12 cellular contexts compared by ENCODE assay signal in the genomic region with DNA sequence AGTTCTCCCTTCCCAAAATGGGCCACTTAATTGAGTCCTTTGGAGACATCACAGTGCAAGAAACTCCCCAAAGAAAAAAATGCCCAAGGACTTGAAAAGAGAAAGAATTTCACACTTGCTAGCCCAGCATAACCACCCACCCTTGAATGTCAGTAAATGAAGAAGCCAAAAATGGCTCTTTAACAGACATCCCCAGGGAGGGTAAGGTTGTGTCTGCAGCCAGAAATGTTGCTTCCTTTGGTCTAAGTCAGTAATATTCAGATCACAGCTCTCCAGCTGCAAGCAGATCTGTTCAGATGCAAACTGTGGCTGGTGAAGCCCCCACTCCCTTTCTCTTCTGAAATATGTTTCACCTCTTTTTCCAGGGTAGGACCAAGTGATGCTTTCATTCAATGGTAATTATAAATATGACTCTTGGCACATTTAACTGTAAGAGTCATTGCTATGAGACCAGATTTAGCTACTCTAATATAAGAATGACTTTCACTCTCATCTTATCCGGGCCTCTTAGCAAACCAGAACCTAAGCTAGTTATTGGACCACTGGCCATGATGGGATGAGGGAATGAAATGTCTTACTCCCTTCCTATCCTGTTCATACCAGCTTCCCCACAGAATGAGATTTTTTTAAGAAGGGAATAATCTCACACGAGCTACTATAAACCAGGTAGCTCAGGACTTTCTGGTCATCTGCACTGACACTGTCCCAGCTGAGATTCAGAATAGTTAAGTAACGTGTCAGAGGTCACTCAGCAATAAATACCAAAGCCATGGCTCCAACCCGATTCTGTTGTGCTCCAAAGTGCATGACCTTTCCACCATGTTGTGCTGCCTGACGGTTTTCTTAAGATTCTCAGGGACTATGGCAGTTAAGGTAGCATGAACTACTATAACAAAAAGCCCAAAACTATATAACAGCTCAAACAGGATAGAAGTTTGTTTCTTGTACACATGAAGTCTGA.
DNase-seq lines count a peak whose midpoint lies in the region; ATAC-seq and TF ChIP-seq lines count a peak whose summit lies in the region.
"Had no signal": no experiment of that assay in that cellular context is flagged by ENCODE, and none has a peak within 500 bp of the region (broad histone marks: within the 10 kb centered on the region; RNA-seq: fewer than 3 reads in every experiment).

No MANE protein-coding gene starts in this region.

- no peak for TF ChIP-seq CTCF in OCI-LY1 (IDR thresholded peaks at IDR 0.05; ENCODE audit: low read length)

- H3K27ac ChIP-seq in OCI-LY1 (ENCODE audit: low read depth, low read length, poor library complexity, severe bottlenecking), result peak overlapping the region; percentile 97
- H3K27ac ChIP-seq: adrenal gland had no signal

- no peaks in the 10 kb centered on the region for H3K79me2 ChIP-seq in OCI-LY1 (ENCODE audit: insufficient read depth, low read length)

- no peaks in the 10 kb centered on the region for H3K27me3 ChIP-seq in OCI-LY1 (ENCODE audit: insufficient read depth, low read length)
- H3K27me3 ChIP-seq: adrenal gland had no signal

- H3K9me2 ChIP-seq in OCI-LY1 (ENCODE audit: low read depth, low read length), result no peaks in the 10 kb centered on the region

- H3K4me3 ChIP-seq in OCI-LY1 (ENCODE audit: low read depth, low read length, poor library complexity, severe bottlenecking), result peak overlapping the region; percentile 4
- H3K4me3 ChIP-seq: adrenal gland had no signal

- ATAC-seq in activated CD4-positive, alpha-beta T cell treated with anti-CD3 and anti-CD28 coated beads for 36 hours, result peak; percentile 59
- ATAC-seq in HG02759 (IDR thresholded peaks at IDR 0.05; ENCODE audit: unreplicated experiment), result peak; percentile 72
- peak; percentile 25 for ATAC-seq in stimulated activated effector memory CD8-positive, alpha-beta T cell treated with anti-CD3 and anti-CD28 coated beads, Interleukin-12 subunit alpha, Interleukin-12 subunit beta, amount 100 ng/mL, for 72 hours

- H3K27me3 Mint-ChIP-seq in activated CD4-positive, alpha-beta T cell treated with anti-CD3 and anti-CD28 coated beads for 36 hours, result no peaks in the 10 kb centered on the region
- no peaks in the 10 kb centered on the region for H3K27me3 Mint-ChIP-seq in activated CD4-positive, alpha-beta T cell treated with anti-CD3 and anti-CD28 coated beads, Interleukin-2, amount 10 ng/mL, durations not matched to agents 7 days and 5 days

- H3K9me3 Mint-ChIP-seq in activated CD4-positive, alpha-beta T cell treated with anti-CD3 and anti-CD28 coated beads for 36 hours (ENCODE audit: low read depth), result no peaks in the 10 kb centered on the region
- H3K9me3 Mint-ChIP-seq in activated CD4-positive, alpha-beta T cell treated with anti-CD3 and anti-CD28 coated beads, Interleukin-2, amount 10 ng/mL, durations not matched to agents 7 days and 5 days, result peaks cover 8% of the 10 kb centered on the region
- H3K9me3 Mint-ChIP-seq in stimulated activated effector memory CD8-positive, alpha-beta T cell treated with anti-CD3 and anti-CD28 coated beads, Interleukin-12 subunit alpha, Interleukin-12 subunit beta, amount 100 ng/mL, for 72 hours, result no peaks in the 10 kb centered on the region

- H3K9me3 ChIP-seq in OCI-LY1 (ENCODE audit: low read length), result no peaks in the 10 kb centered on the region
- H3K9me3 ChIP-seq: adrenal gland had no signal

- POLR2A ChIA-PET in activated CD4-positive, alpha-beta T cell treated with anti-CD3 and anti-CD28 coated beads for 36 hours (lab: Charles Lee), result interaction anchor here (0.6 kb wide), 3 partner anchors 17 to 356 kb away, joined by 3 to 5 read pairs (median 3); no protein-coding TSS in a partner anchor
- POLR2A ChIA-PET in activated CD4-positive, alpha-beta T cell treated with anti-CD3 and anti-CD28 coated beads, Interleukin-2, amount 10 ng/mL, durations not matched to agents 7 days and 5 days (lab: Charles Lee), result no interaction called here

- no peaks in the 10 kb centered on the region for H3K36me3 ChIP-seq in OCI-LY1 (ENCODE audit: insufficient read depth, low read length)
- H3K36me3 ChIP-seq: adrenal gland had no signal

- H3K4me2 ChIP-seq in OCI-LY1 (ENCODE audit: low read length), result peak overlapping the region; percentile 55

- no peaks in the 10 kb centered on the region; the same call in 1 of the 2 replicates for H3F3A ChIP-seq in OCI-LY1 (ENCODE audit: insufficient read depth, low read length)

- no peak for DNase-seq in activated CD4-positive, alpha-beta T cell treated with anti-CD3 and anti-CD28 coated beads for 36 hours
- DNase-seq in activated CD4-positive, alpha-beta T cell treated with anti-CD3 and anti-CD28 coated beads, Interleukin-2, amount 10 ng/mL, durations not matched to agents 7 days and 5 days, result no peak
- no peak for DNase-seq in stimulated activated effector memory CD8-positive, alpha-beta T cell treated with anti-CD3 and anti-CD28 coated beads, Interleukin-12 subunit alpha, Interleukin-12 subunit beta, amount 100 ng/mL, for 72 hours (ENCODE audit: low spot score in 2 of 2)
- no peak for DNase-seq in NCI-H1417 treated with DMSO at 0.1 percent for 48 hours (lab: John Stamatoyannopoulos, UW)
- no peak for DNase-seq in NCI-H526 treated with DMSO at 0.1 percent for 48 hours (lab: John Stamatoyannopoulos, UW)
- no peak for DNase-seq in stimulated activated CD4-positive, alpha-beta T cell treated with anti-CD3 and anti-CD28 coated beads, Interleukin-12 subunit alpha, Interleukin-12 subunit beta, amount 100 ng/mL, for 4 hours
- DNase-seq: activated CD4-positive, alpha-beta T cell treated with anti-CD3 and anti-CD28 coated beads for 1 hour; stimulated activated CD4-positive, alpha-beta T cell treated with anti-CD3 and anti-CD28 coated beads, Interleukin-4, amount 100 ng/mL, for 4 hours had no signal

- H3K27ac Mint-ChIP-seq in activated CD4-positive, alpha-beta T cell treated with anti-CD3 and anti-CD28 coated beads for 36 hours, result no peak overlapping the region
- no peak overlapping the region for H3K27ac Mint-ChIP-seq in activated CD4-positive, alpha-beta T cell treated with anti-CD3 and anti-CD28 coated beads, Interleukin-2, amount 10 ng/mL, durations not matched to agents 7 days and 5 days
- H3K27ac Mint-ChIP-seq in stimulated activated effector memory CD8-positive, alpha-beta T cell treated with anti-CD3 and anti-CD28 coated beads, Interleukin-12 subunit alpha, Interleukin-12 subunit beta, amount 100 ng/mL, for 72 hours, result no peak overlapping the region

- peaks cover 38% of the 10 kb centered on the region for H3K4me1 Mint-ChIP-seq in activated CD4-positive, alpha-beta T cell treated with anti-CD3 and anti-CD28 coated beads for 36 hours
- H3K4me1 Mint-ChIP-seq in activated CD4-positive, alpha-beta T cell treated with anti-CD3 and anti-CD28 coated beads, Interleukin-2, amount 10 ng/mL, durations not matched to agents 7 days and 5 days, result peaks cover 37% of the 10 kb centered on the region
- H3K4me1 Mint-ChIP-seq in stimulated activated effector memory CD8-positive, alpha-beta T cell treated with anti-CD3 and anti-CD28 coated beads, Interleukin-12 subunit alpha, Interleukin-12 subunit beta, amount 100 ng/mL, for 72 hours, result peaks cover 17% of the 10 kb centered on the region

- no peaks in the 10 kb centered on the region for H4K20me1 ChIP-seq in OCI-LY1 (ENCODE audit: insufficient read depth, low read length)

- H3K4me3 Mint-ChIP-seq in activated CD4-positive, alpha-beta T cell treated with anti-CD3 and anti-CD28 coated beads for 36 hours, result no peak overlapping the region
- H3K4me3 Mint-ChIP-seq in activated CD4-positive, alpha-beta T cell treated with anti-CD3 and anti-CD28 coated beads, Interleukin-2, amount 10 ng/mL, durations not matched to agents 7 days and 5 days, result no peak overlapping the region
- H3K4me3 Mint-ChIP-seq in stimulated activated effector memory CD8-positive, alpha-beta T cell treated with anti-CD3 and anti-CD28 coated beads, Interleukin-12 subunit alpha, Interleukin-12 subunit beta, amount 100 ng/mL, for 72 hours, result no peak overlapping the region
- H3K4me3 Mint-ChIP-seq: neural crest cell had no signal

- no peak overlapping the region for H2AFZ ChIP-seq in OCI-LY1 (ENCODE audit: low read length)

- H3K4me1 ChIP-seq in OCI-LY1 (ENCODE audit: insufficient read depth, low read length, severe bottlenecking), result peaks cover 79% of the 10 kb centered on the region
- H3K4me1 ChIP-seq: adrenal gland had no signal

- no peaks in the 10 kb centered on the region for H3K36me3 Mint-ChIP-seq in activated CD4-positive, alpha-beta T cell treated with anti-CD3 and anti-CD28 coated beads for 36 hours (ENCODE audit: low read depth)
- H3K36me3 Mint-ChIP-seq in activated CD4-positive, alpha-beta T cell treated with anti-CD3 and anti-CD28 coated beads, Interleukin-2, amount 10 ng/mL, durations not matched to agents 7 days and 5 days (ENCODE audit: low read depth), result peaks cover 12% of the 10 kb centered on the region
- no peaks in the 10 kb centered on the region for H3K36me3 Mint-ChIP-seq in stimulated activated effector memory CD8-positive, alpha-beta T cell treated with anti-CD3 and anti-CD28 coated beads, Interleukin-12 subunit alpha, Interleukin-12 subunit beta, amount 100 ng/mL, for 72 hours

- peak overlapping the region; percentile 56 for H3K9ac ChIP-seq in OCI-LY1 (ENCODE audit: low read length)

- CTCF ChIA-PET in activated CD4-positive, alpha-beta T cell treated with anti-CD3 and anti-CD28 coated beads for 36 hours (lab: Charles Lee), result interaction anchor here (0.7 to 1.6 kb wide), 5 partner anchors 10 to 476 kb away, joined by 3 to 5 read pairs (median 3); no protein-coding TSS in a partner anchor
- CTCF ChIA-PET in activated CD4-positive, alpha-beta T cell treated with anti-CD3 and anti-CD28 coated beads, Interleukin-2, amount 10 ng/mL, durations not matched to agents 7 days and 5 days (lab: Charles Lee), result interaction anchor here (0.6 to 1.5 kb wide), 6 partner anchors 9 to 619 kb away, joined by 3 to 4 read pairs (median 3); no protein-coding TSS in a partner anchor

- intact Hi-C loops in activated CD4-positive, alpha-beta T cell treated with anti-CD3 and anti-CD28 coated beads for 36 hours (cut with DNase I, micrococcal nuclease), result no loop called here
